In the genomic region with DNA sequence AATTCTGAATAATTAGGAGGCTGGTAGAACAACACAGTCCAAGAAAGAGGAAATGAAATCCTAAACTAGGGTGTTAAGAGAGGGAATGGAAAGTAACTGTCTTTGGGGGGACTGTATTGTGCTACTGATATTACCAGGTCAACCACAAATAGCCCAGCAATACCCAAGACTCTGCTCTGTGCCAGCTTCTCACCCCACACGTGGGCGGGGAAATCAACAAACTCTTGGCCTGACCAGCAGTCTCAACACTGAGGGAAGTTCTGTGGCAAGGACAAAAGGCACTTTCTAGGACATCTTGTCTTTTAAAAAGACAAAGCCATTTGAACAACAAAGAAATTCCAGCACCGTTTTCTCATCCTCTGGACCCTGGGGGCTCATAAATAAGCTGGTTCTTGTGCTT, we compare ENCODE assay signal across 9 cellular contexts.
DNase-seq lines count a peak whose midpoint lies in the region; ATAC-seq, FAIRE-seq and TF ChIP-seq lines count a peak whose summit lies in the region.
"Had no signal": no experiment of that assay in that cellular context is flagged by ENCODE, and none has a peak within 500 bp of the region (broad histone marks: within the 10 kb centered on the region; RNA-seq: fewer than 3 reads in every experiment).

No MANE protein-coding gene starts in this region.

- H3K27ac Mint-ChIP-seq in naive B cell: peak overlapping the region in 1 of 6 donors; percentile 58

- H3K27me3 ChIP-seq in stomach: no peaks in the 10 kb centered on the region
- H3K27me3 ChIP-seq in small intestine (ENCODE audit: control insufficient read depth in 2 of 2, insufficient read depth in 2 of 2, low read length in 2 of 2): no peaks in the 10 kb centered on the region

- peaks cover 34 to 58% (median 38%) of the 10 kb centered on the region in 3 donors for H3K4me1 Mint-ChIP-seq in naive B cell

- H3K4me3 Mint-ChIP-seq in naive B cell: peak overlapping the region in 2 of 8 donors; percentile 23 to 54

- POLR2A ChIA-PET in HEK293 (lab: Yijun Ruan, JAX): no interaction called here

- no peak for TF ChIP-seq EP300 in stomach (IDR thresholded peaks at IDR 0.05)

- H3K9me3 ChIP-seq in HEK293 (ENCODE audit: control insufficient read depth, insufficient read depth, low read depth, low read length) (no peaks in the 10 kb centered on the region), stomach (no peaks in the 10 kb centered on the region), small intestine (ENCODE audit: control insufficient read depth, low read depth) (no peaks in the 10 kb centered on the region)

- ATAC-seq in GM18858 (IDR thresholded peaks at IDR 0.05; ENCODE audit: unreplicated experiment): peak; percentile 81
- peak; percentile 26 to 38 for ATAC-seq in naive B cell (ENCODE audit: low read depth in 2 of 2)
- no peak for ATAC-seq in left cardiac atrium

- TF ChIP-seq CTCF in HEK293 (tag by site-specific recombination; IDR thresholded peaks at IDR 0.05) (no peak), stomach (IDR thresholded peaks at IDR 0.05) (no peak)

- intact Hi-C loops in stomach (cut with DNase I; ENCODE audit: low total_unique reads) (no loop called here), left cardiac atrium (cut with DNase I) (no loop called here)

- H3K4me3 ChIP-seq in HEK293 (ENCODE audit: low read depth, low read length) (no peak overlapping the region), stomach (no peak overlapping the region), small intestine (ENCODE audit: low read depth in 1 of 2, low read length in 2 of 2) (no peak overlapping the region)

- peaks cover 20% of the 10 kb centered on the region for H3K4me1 ChIP-seq in HEK293 (ENCODE audit: control insufficient read depth, insufficient read depth, low read length)
- peaks cover 0 to 20% (median 10%) of the 10 kb centered on the region in 4 donors for H3K4me1 ChIP-seq in stomach
- no peaks in the 10 kb centered on the region for H3K4me1 ChIP-seq in small intestine (ENCODE audit: control insufficient read depth in 2 of 2, insufficient read depth in 1 of 2, low read depth in 1 of 2, low read length in 1 of 2)

- CTCF ChIA-PET in HEK293 (lab: Yijun Ruan, JAX): no interaction called here

- no peak for FAIRE-seq in small intestine (lab: Jason Lieb, UNC)
- FAIRE-seq: G401.6 had no signal

- DNase-seq in KBM-7 (peak; percentile 23), naive B cell (no peak), stomach (no peak), ecto neural progenitor cell (ENCODE audit: low spot score) (no peak), small intestine (no peak), left cardiac atrium (no peak)

- TF ChIP-seq POLR2A in stomach (IDR thresholded peaks at IDR 0.05): no peak

- no peaks in the 10 kb centered on the region for H3K36me3 Mint-ChIP-seq in naive B cell

- no peaks in the 10 kb centered on the region for H3K27me3 Mint-ChIP-seq in naive B cell

- 15 to 37% (median 29%) methylated on average over 3 of the region's 3 CpGs for WGBS in stomach, 5 donors
- whole genome bisulfite sequencing in small intestine, 3 donors: 44 to 46% (median 45%) methylated on average over 3 of the region's 3 CpGs

- H3K27ac ChIP-seq in HEK293 (ENCODE audit: extremely low read depth, low read depth, low read length) (peak overlapping the region; percentile 34; the same call in 1 of the 2 replicates), stomach (no peak overlapping the region), small intestine (ENCODE audit: low read depth in 1 of 2, low read length in 1 of 2) (no peak overlapping the region)

- in situ Hi-C loops in KBM-7 (cut with MboI; ENCODE audit: low pct_unique_long_range_greater_than_20kb, low sequenced_read_pairs): no loop called here

- H3K36me3 ChIP-seq in HEK293 (ENCODE audit: control insufficient read depth in 2 of 2, insufficient read depth in 1 of 2, low read length in 2 of 2) (no peaks in the 10 kb centered on the region), stomach (no peaks in the 10 kb centered on the region), small intestine (ENCODE audit: control insufficient read depth in 2 of 2, insufficient read depth in 2 of 2, low read length in 2 of 2) (no peaks in the 10 kb centered on the region)

- peaks cover 0 to 7% (median 0%) of the 10 kb centered on the region in 7 donors for H3K9me3 Mint-ChIP-seq in naive B cell

TF ChIP-seq in HEK293, 187 proteins besides CTCF, POLR2A, EP300 and RAD21:
- TF ChIP-seq, protein P1, sequence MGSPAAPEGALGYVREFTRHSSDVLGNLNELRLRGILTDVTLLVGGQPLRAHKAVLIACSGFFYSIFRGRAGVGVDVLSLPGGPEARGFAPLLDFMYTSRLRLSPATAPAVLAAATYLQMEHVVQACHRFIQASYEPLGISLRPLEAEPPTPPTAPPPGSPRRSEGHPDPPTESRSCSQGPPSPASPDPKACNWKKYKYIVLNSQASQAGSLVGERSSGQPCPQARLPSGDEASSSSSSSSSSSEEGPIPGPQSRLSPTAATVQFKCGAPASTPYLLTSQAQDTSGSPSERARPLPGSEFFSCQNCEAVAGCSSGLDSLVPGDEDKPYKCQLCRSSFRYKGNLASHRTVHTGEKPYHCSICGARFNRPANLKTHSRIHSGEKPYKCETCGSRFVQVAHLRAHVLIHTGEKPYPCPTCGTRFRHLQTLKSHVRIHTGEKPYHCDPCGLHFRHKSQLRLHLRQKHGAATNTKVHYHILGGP (tag by site-specific recombination; IDR thresholded peaks at IDR 0.05): peak; percentile 66; the same call in 1 of the 2 replicates
- TF ChIP-seq SETDB1 (IDR thresholded peaks at IDR 0.05; ENCODE audit: insufficient read length, low read length) (no peak), ZFHX2 (tag by site-specific recombination; conservative IDR thresholded peaks at IDR 0.05) (peak; percentile 43; the same call in 1 of the 2 replicates)
TF ChIP-seq in HEK293: peak in this region for 2.

Comparison
In these comparisons a context has a peak if more than half of its experiments do, and no peak if none do; other contexts are left out.
1. ATAC-seq: peak in GM18858 (single experiment) and naive B cell (2 of 2); none in left cardiac atrium (0 of 2).